Comparison of ENCODE assay signal across 7 cellular contexts in the genomic region with DNA sequence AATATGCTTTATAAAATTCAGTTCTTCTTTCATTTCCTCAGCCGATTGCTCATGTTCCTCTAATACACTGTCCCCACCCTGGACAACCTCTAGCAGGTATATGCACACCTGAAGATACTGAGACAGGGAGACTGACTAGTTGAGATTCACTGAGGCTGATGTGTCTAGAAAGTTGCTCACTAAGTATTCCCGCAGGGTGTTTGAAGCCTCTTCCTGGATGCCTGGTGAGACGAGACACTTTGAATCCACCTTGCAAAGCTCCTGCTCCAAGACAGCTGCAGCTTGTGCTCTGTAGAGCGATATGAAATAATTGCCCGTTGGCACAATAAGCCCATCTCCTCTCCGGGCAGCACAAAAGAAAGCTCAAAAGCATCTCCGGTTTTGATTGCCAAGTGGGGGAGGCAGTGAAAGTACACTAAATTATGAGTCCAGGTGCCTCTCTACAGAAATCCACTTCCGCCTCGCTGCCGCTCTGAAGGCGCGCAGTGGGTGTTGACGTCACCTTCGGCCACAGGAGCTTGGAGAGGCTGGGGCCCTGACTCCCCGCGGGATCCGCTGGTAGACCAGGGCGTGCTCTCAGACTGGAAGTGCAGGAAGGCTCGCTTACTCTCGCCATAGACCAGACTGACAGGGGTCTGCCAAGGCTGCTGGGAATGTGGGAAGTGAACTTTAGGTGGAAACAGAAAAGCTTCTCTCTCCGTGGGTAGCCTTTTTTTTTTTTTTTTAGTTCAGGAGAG. TPM values are rescaled to one million over a fixed set of nuclear protein-coding genes. Genes with fewer than 3 reads are reported as not detected.
DNase-seq lines count a peak whose midpoint lies in the region; ATAC-seq and TF ChIP-seq lines count a peak whose summit lies in the region.

No MANE protein-coding gene starts in this region.

- ATAC-seq in GM18870 (IDR thresholded peaks at IDR 0.05; ENCODE audit: unreplicated experiment) = peak; percentile 92
- peak; percentile 97 for ATAC-seq in HG03045 (IDR thresholded peaks at IDR 0.05; ENCODE audit: unreplicated experiment)
- ATAC-seq in activated CD4-positive, alpha-beta T cell treated with anti-CD3 and anti-CD28 coated beads for 36 hours = peak; percentile 99

- POLR2A ChIA-PET in activated CD4-positive, alpha-beta T cell treated with anti-CD3 and anti-CD28 coated beads for 36 hours (lab: Charles Lee) = interaction anchor here (0.8 kb wide), 1 partner anchor 659 kb away, joined by 3 read pairs; no protein-coding TSS in a partner anchor

- DNase-seq in NCI-H2107 treated with DMSO at 0.1 percent for 48 hours (lab: John Stamatoyannopoulos, UW; ENCODE audit: unreplicated experiment) = peak; percentile 97
- peak; percentile 89 for DNase-seq in activated CD4-positive, alpha-beta T cell treated with anti-CD3 and anti-CD28 coated beads for 36 hours
- no peak for DNase-seq in coronary artery (ENCODE audit: low spot score)
- peak; percentile 6 for DNase-seq in middle frontal gyrus (ENCODE audit: extremely low spot score, low spot score)
- peak; percentile 83 for DNase-seq in stimulated activated CD8-positive, alpha-beta memory T cell treated with anti-CD3 and anti-CD28 coated beads, Interleukin-4, amount 100 ng/mL, for 48 hours

- H3K27ac ChIP-seq in coronary artery = no peak overlapping the region

- no peaks in the 10 kb centered on the region for H3K9me3 Mint-ChIP-seq in activated CD4-positive, alpha-beta T cell treated with anti-CD3 and anti-CD28 coated beads for 36 hours (ENCODE audit: low read depth)

- peak overlapping the region; percentile 59 for H3K4me3 ChIP-seq in coronary artery

- CTCF ChIA-PET in activated CD4-positive, alpha-beta T cell treated with anti-CD3 and anti-CD28 coated beads for 36 hours (lab: Charles Lee) = interaction anchor here (0.7 to 2.7 kb wide), 11 partner anchors 9 to 181 kb away, joined by 3 to 19 read pairs (median 4); no protein-coding TSS in a partner anchor

- peak overlapping the region; percentile 83 for H3K27ac Mint-ChIP-seq in activated CD4-positive, alpha-beta T cell treated with anti-CD3 and anti-CD28 coated beads for 36 hours

- H3K4me1 Mint-ChIP-seq in activated CD4-positive, alpha-beta T cell treated with anti-CD3 and anti-CD28 coated beads for 36 hours = peaks cover 18% of the 10 kb centered on the region

- peak overlapping the region; percentile 72 for H3K4me3 Mint-ChIP-seq in activated CD4-positive, alpha-beta T cell treated with anti-CD3 and anti-CD28 coated beads for 36 hours

- H3K27me3 Mint-ChIP-seq in activated CD4-positive, alpha-beta T cell treated with anti-CD3 and anti-CD28 coated beads for 36 hours = peaks cover 7% of the 10 kb centered on the region

- no peak for TF ChIP-seq CTCF in coronary artery (IDR thresholded peaks at IDR 0.05)

- no peaks in the 10 kb centered on the region for H3K36me3 Mint-ChIP-seq in activated CD4-positive, alpha-beta T cell treated with anti-CD3 and anti-CD28 coated beads for 36 hours (ENCODE audit: low read depth)

- intact Hi-C loops in activated CD4-positive, alpha-beta T cell treated with anti-CD3 and anti-CD28 coated beads for 36 hours (cut with DNase I, micrococcal nuclease) = loop anchor here (2.0 to 10.0 kb wide), 4 partner anchors 67 to 559 kb away; a partner anchor contains a TSS

RNA-seq across cellular contexts. Expression of a gene that starts 46.3 kb away (rescaled TPM):
- under 1 TPM; 0.39 to 0.56 TPM for total RNA-seq in activated CD4-positive, alpha-beta T cell treated with anti-CD3 and anti-CD28 coated beads for 36 hours

RNA-seq across cellular contexts. Expression of a gene that starts 50.0 kb away (rescaled TPM):
- not detected for total RNA-seq in activated CD4-positive, alpha-beta T cell treated with anti-CD3 and anti-CD28 coated beads for 36 hours

RNA-seq across cellular contexts. Expression of a gene that starts 54.8 kb away (rescaled TPM):
- total RNA-seq in activated CD4-positive, alpha-beta T cell treated with anti-CD3 and anti-CD28 coated beads for 36 hours = under 1 TPM in 1 of 2 experiments, not detected in 1; 0.11 TPM
